ENCODE assay signal across 20 cellular contexts in genomic region chr13:33259296-33259695, GRCh38. TPM values are rescaled to one million over a fixed set of nuclear protein-coding genes. Genes with fewer than 3 reads are reported as not detected.
DNase-seq lines count a peak whose midpoint lies in the region; ATAC-seq and TF ChIP-seq lines count a peak whose summit lies in the region.
"Had no signal": no experiment of that assay in that cellular context is flagged by ENCODE, and none has a peak within 500 bp of the region (broad histone marks: within the 10 kb centered on the region; RNA-seq: fewer than 3 reads in every experiment).

No MANE protein-coding gene starts in this region.

- H3K36me3 Mint-ChIP-seq in HFFc6 (ENCODE audit: low read depth) (peaks cover 52% of the 10 kb centered on the region), type B pancreatic cell (peaks cover 4% of the 10 kb centered on the region)
- H3K36me3 Mint-ChIP-seq: activated naive CD8-positive, alpha-beta T cell treated with anti-CD3 and anti-CD28 coated beads, Interleukin-2, amount 10 ng/mL, durations not matched to agents 7 days and 5 days had no signal

- H3K27ac Mint-ChIP-seq in HFFc6 (peak overlapping the region; percentile 89), type B pancreatic cell (no peak overlapping the region)
- H3K27ac Mint-ChIP-seq: activated naive CD8-positive, alpha-beta T cell treated with anti-CD3 and anti-CD28 coated beads, Interleukin-2, amount 10 ng/mL, durations not matched to agents 7 days and 5 days had no signal

- no peaks in the 10 kb centered on the region for H3K9me3 ChIP-seq in suprapubic skin
- H3K9me3 ChIP-seq: BLaER1, ovary had no signal

- H3K4me3 Mint-ChIP-seq in HFFc6 (no peak overlapping the region; the same call in none of the 2 replicates), type B pancreatic cell (no peak overlapping the region)
- H3K4me3 Mint-ChIP-seq: activated naive CD8-positive, alpha-beta T cell treated with anti-CD3 and anti-CD28 coated beads, Interleukin-2, amount 10 ng/mL, durations not matched to agents 7 days and 5 days had no signal

- no peak for DNase-seq in HFFc6
- DNase-seq in suprapubic skin (ENCODE audit: low spot score in 2 of 2), result no peak
- DNase-seq in type B pancreatic cell (ENCODE audit: extremely low spot score, unreplicated experiment), result no peak
- DNase-seq in NCI-H2081 (lab: John Stamatoyannopoulos, UW), result no peak
- DNase-seq: activated CD4-positive, alpha-beta T cell treated with anti-CD3 and anti-CD28 coated beads, Interleukin-2, amount 50 U/mL, for 1 hour; activated naive CD8-positive, alpha-beta T cell treated with anti-CD3 and anti-CD28 coated beads, Interleukin-2, amount 10 ng/mL, durations not matched to agents 7 days and 5 days; activated T-cell treated with anti-CD3 and anti-CD28 coated beads, Interleukin-2, amount 50 U/mL, for 48 hours; islet precursor cell; NCI-H1694; NCI-H510A; ovary; stimulated activated CD4-positive, alpha-beta T cell treated with anti-CD3 and anti-CD28 coated beads, Interleukin-12 subunit alpha, Interleukin-12 subunit beta, amount 100 ng/mL, for 4 hours; stimulated activated naive CD4-positive, alpha-beta T cell; T1000 had no signal

- no peak for TF ChIP-seq POLR2A in suprapubic skin (IDR thresholded peaks at IDR 0.05)

- 80% methylated on average over 2 of the region's 2 CpGs for WGBS in suprapubic skin

- TF ChIP-seq CTCF in HFFc6 (IDR thresholded peaks at IDR 0.05) (no peak), suprapubic skin (IDR thresholded peaks at IDR 0.05) (no peak), type B pancreatic cell (conservative IDR thresholded peaks at IDR 0.05) (no peak)

- no peak overlapping the region for H3K4me3 ChIP-seq in suprapubic skin
- H3K4me3 ChIP-seq: BLaER1, ovary, SK-N-MC had no signal

- H3K27me3 ChIP-seq in layer of hippocampus (ENCODE audit: control insufficient read depth, insufficient read depth, low read length) (no peaks in the 10 kb centered on the region), suprapubic skin (no peaks in the 10 kb centered on the region)
- H3K27me3 ChIP-seq: BLaER1, ovary had no signal

- no peak for ATAC-seq in HG02759 (IDR thresholded peaks at IDR 0.05; ENCODE audit: unreplicated experiment)
- ATAC-seq in HG03460 (IDR thresholded peaks at IDR 0.05; ENCODE audit: unreplicated experiment), result no peak

- no peaks in the 10 kb centered on the region for H3K36me3 ChIP-seq in suprapubic skin
- H3K36me3 ChIP-seq: BLaER1, ovary had no signal

- peaks cover 94% of the 10 kb centered on the region for H3K4me1 Mint-ChIP-seq in HFFc6 (ENCODE audit: low read depth)
- H3K4me1 Mint-ChIP-seq in type B pancreatic cell (ENCODE audit: unreplicated experiment), result peaks cover 25% of the 10 kb centered on the region
- H3K4me1 Mint-ChIP-seq: activated naive CD8-positive, alpha-beta T cell treated with anti-CD3 and anti-CD28 coated beads, Interleukin-2, amount 10 ng/mL, durations not matched to agents 7 days and 5 days had no signal

- TF ChIP-seq EP300 in suprapubic skin (IDR thresholded peaks at IDR 0.05), result no peak

- peak overlapping the region; percentile 43 for H3K27ac ChIP-seq in cingulate gyrus (ENCODE audit: low read depth, low read length)
- H3K27ac ChIP-seq in layer of hippocampus (ENCODE audit: low read depth, low read length), result peak overlapping the region; percentile 69
- peak overlapping the region; percentile 67 for H3K27ac ChIP-seq in suprapubic skin
- H3K27ac ChIP-seq: BLaER1, ovary, SK-N-MC had no signal

- H3K9me3 Mint-ChIP-seq in HFFc6, result no peaks in the 10 kb centered on the region
- H3K9me3 Mint-ChIP-seq in type B pancreatic cell, result no peaks in the 10 kb centered on the region
- H3K9me3 Mint-ChIP-seq: activated naive CD8-positive, alpha-beta T cell treated with anti-CD3 and anti-CD28 coated beads, Interleukin-2, amount 10 ng/mL, durations not matched to agents 7 days and 5 days had no signal

- H3K27me3 Mint-ChIP-seq in HFFc6 (ENCODE audit: insufficient read depth) (no peaks in the 10 kb centered on the region), type B pancreatic cell (no peaks in the 10 kb centered on the region)

- peaks cover 40% of the 10 kb centered on the region for H3K4me1 ChIP-seq in suprapubic skin
- H3K4me1 ChIP-seq: BLaER1 had no signal

RNA-seq across cellular contexts. Expression of gene STARD13, which starts 26.3 kb away (rescaled TPM):
- total RNA-seq in HFFc6 (2021; fragmentation: NEBNext Ultra II Directional; extraction: Animal tissue kit (Norgen Biotek cat#: 25700)), result 10 to 100 TPM; 27.9 to 38.3 (median 34.5) TPM
- total RNA-seq in suprapubic skin, result 10 to 100 TPM in 3 of 4 donors, 1 to 10 TPM in 1; 7.9 to 31.4 (median 15.9) TPM
- total RNA-seq in type B pancreatic cell (ENCODE audit: low replicate concordance), result 12.1 and 24.7 TPM in 2 replicates
